8 cellular contexts compared by ENCODE assay signal in genomic region chr1:45326627-45327591, GRCh38. TPM values are rescaled to one million over a fixed set of nuclear protein-coding genes. Genes with fewer than 3 reads are reported as not detected.
DNase-seq lines count a peak whose midpoint lies in the region; ATAC-seq lines count a peak whose summit lies in the region.

TSS of gene HPDL (plus strand) at chr1:45326895. CDS start at chr1:45327149, 254 bp downstream.

- no peaks in the 10 kb centered on the region for H3K9me3 ChIP-seq in BLaER1 treated with 17β-estradiol and CSF1 and Interleukin-3, amounts not matched to agents 10 nM and 100 nM (replicated peaks in 1 of 11)
- H3K9me3 ChIP-seq in mucosa of stomach (ENCODE audit: control insufficient read depth, low read length), result no peaks in the 10 kb centered on the region

- H3K4me1 ChIP-seq in BLaER1 treated with 17β-estradiol and CSF1 and Interleukin-3, amounts not matched to agents 10 nM and 100 nM, result peaks cover 14 to 52% (median 43%) of the 10 kb centered on the region in 10 experiments
- H3K4me1 ChIP-seq in mucosa of stomach (ENCODE audit: control insufficient read depth, insufficient read depth, low read length), result peaks cover 39% of the 10 kb centered on the region

- H3K4me2 ChIP-seq in BLaER1 treated with 17β-estradiol and CSF1 and Interleukin-3, amounts not matched to agents 10 nM and 100 nM, result peak within 1 kb of the TSS; percentile 91 to 99 (median 98)

- H3K27me3 ChIP-seq in BLaER1 treated with 17β-estradiol and CSF1 and Interleukin-3, amounts not matched to agents 10 nM and 100 nM, result no peaks in the 10 kb centered on the region
- no peaks in the 10 kb centered on the region for H3K27me3 ChIP-seq in mucosa of stomach (ENCODE audit: control insufficient read depth, insufficient read depth, low read length)

- no peaks in the 10 kb centered on the region for H4K20me1 ChIP-seq in BLaER1 treated with 17β-estradiol and CSF1 and Interleukin-3, amounts not matched to agents 10 nM and 100 nM

- H3K4me3 ChIP-seq in BLaER1 treated with 17β-estradiol and CSF1 and Interleukin-3, amounts not matched to agents 10 nM and 100 nM, result peak within 1 kb of the TSS; percentile 52 to 72 (median 63)
- peak within 1 kb of the TSS; percentile 56 for H3K4me3 ChIP-seq in mucosa of stomach (ENCODE audit: low read length)

- DNase-seq in NCI-H69 (lab: John Stamatoyannopoulos, UW), result peak; percentile 85
- peak; percentile 37 for DNase-seq in activated T-cell treated with anti-CD3 and anti-CD28 coated beads for 1 hour (ENCODE audit: low read depth)
- peak; percentile 63 to 71 for DNase-seq in stimulated activated CD8-positive, alpha-beta memory T cell treated with anti-CD3 and anti-CD28 coated beads, Interleukin-7, amount 100 ng/mL, for 48 hours (ENCODE audit: extremely low read depth in 1 of 2, low read depth in 1 of 2)

- H3K27ac ChIP-seq in BLaER1 treated with 17β-estradiol and CSF1 and Interleukin-3, amounts not matched to agents 10 nM and 100 nM, result peak within 1 kb of the TSS in 10 of 11 experiments; percentile 23 to 88 (median 84); a peak in 19 of 22 replicates

- H3K36me3 ChIP-seq in BLaER1 treated with 17β-estradiol and CSF1 and Interleukin-3, amounts not matched to agents 10 nM and 100 nM, result peaks cover 16 to 42% (median 28%) of the 10 kb centered on the region in 11 experiments
- no peaks in the 10 kb centered on the region for H3K36me3 ChIP-seq in mucosa of stomach (ENCODE audit: control insufficient read depth, insufficient read depth, low read length)

- H3K9ac ChIP-seq in BLaER1 treated with 17β-estradiol and CSF1 and Interleukin-3, amounts not matched to agents 10 nM and 100 nM, result peak within 1 kb of the TSS; percentile 62 to 88 (median 83)
- H3K9ac ChIP-seq in mucosa of stomach (ENCODE audit: low read length), result peak within 1 kb of the TSS; percentile 61

- peak; percentile 61 for ATAC-seq in GM19463 (IDR thresholded peaks at IDR 0.05; ENCODE audit: unreplicated experiment)
- peak; percentile 48 for ATAC-seq in esophagus mucosa
- no peak for ATAC-seq in HG03442 (IDR thresholded peaks at IDR 0.05; ENCODE audit: unreplicated experiment)

RNA-seq across cellular contexts. Expression of gene HPDL, which starts in this region (rescaled TPM):
- total RNA-seq in esophagus mucosa, result 1.6 TPM
